Comparison of ENCODE assay signal across 10 cellular contexts in genomic region chr6:136784271-136784664, GRCh38. TPM values are rescaled to one million over a fixed set of nuclear protein-coding genes. Genes with fewer than 3 reads are reported as not detected.
A peak's percentile ranks its signal among the peaks of the same experiment; 100 is the strongest.
DNase-seq lines count a peak whose midpoint lies in the region; ATAC-seq and TF ChIP-seq lines count a peak whose summit lies in the region.
"Had no signal": no experiment of that assay in that cellular context is flagged by ENCODE, and none has a peak within 500 bp of the region (broad histone marks: within the 10 kb centered on the region; RNA-seq: fewer than 3 reads in every experiment).

No MANE protein-coding gene starts in this region.

- peak overlapping the region; percentile 93 for H3K27ac Mint-ChIP-seq in activated B cell treated with CpG ODN at 0.5 μM for 24 hours
- no peak overlapping the region for H3K27ac Mint-ChIP-seq in endodermal cell

- H3K36me3 ChIP-seq in heart left ventricle (no peaks in the 10 kb centered on the region), lower lobe of right lung (no peaks in the 10 kb centered on the region), upper lobe of left lung (no peaks in the 10 kb centered on the region), endodermal cell (ENCODE audit: control insufficient read depth, insufficient read depth, low read length) (no peaks in the 10 kb centered on the region)

- peaks cover 2 to 87% (median 64%) of the 10 kb centered on the region in 12 donors for H3K4me1 ChIP-seq in heart left ventricle
- peaks cover 94% of the 10 kb centered on the region for H3K4me1 ChIP-seq in lower lobe of right lung
- H3K4me1 ChIP-seq in upper lobe of left lung, result peaks cover 62 to 85% (median 64%) of the 10 kb centered on the region in 4 donors
- H3K4me1 ChIP-seq in endodermal cell (ENCODE audit: control insufficient read depth, insufficient read depth, low read length), result no peaks in the 10 kb centered on the region

- ATAC-seq in heart left ventricle (no peak), Right ventricle myocardium inferior (no peak), activated B cell treated with CpG ODN at 0.5 μM for 24 hours (ENCODE audit: low read depth) (no peak), lower lobe of right lung (no peak), upper lobe of left lung (ENCODE audit: low FRiP score in 2 of 2) (no peak)
- ATAC-seq: HCT116 had no signal

- intact Hi-C loops in heart left ventricle (cut with DNase I), result loop anchor here in 2 of 10 donors (10.0 kb wide), 1 partner anchor 69 kb away; no protein-coding TSS in a partner anchor
- intact Hi-C loops in Right ventricle myocardium inferior (cut with DNase I), result no loop called here
- intact Hi-C loops in activated B cell treated with CpG ODN at 0.5 μM for 24 hours (cut with micrococcal nuclease), result loop anchor here (1.0 to 5.0 kb wide), 4 partner anchors 8 to 38 kb away; partner anchors contain the start of genes MAP3K5 and PEX7
- intact Hi-C loops in lower lobe of right lung (cut with DNase I), result no loop called here

- H3K27me3 Mint-ChIP-seq in activated B cell treated with CpG ODN at 0.5 μM for 24 hours (no peaks in the 10 kb centered on the region), endodermal cell (ENCODE audit: insufficient read depth) (peaks cover 17% of the 10 kb centered on the region)

- TF ChIP-seq POLR2A in heart left ventricle (IDR thresholded peaks at IDR 0.05), result no peak
- TF ChIP-seq POLR2A in upper lobe of left lung (IDR thresholded peaks at IDR 0.05), result peak in 1 of 4 donors; percentile 19

- H3K9me3 ChIP-seq in heart left ventricle, result no peaks in the 10 kb centered on the region
- H3K9me3 ChIP-seq in lower lobe of right lung, result no peaks in the 10 kb centered on the region
- H3K9me3 ChIP-seq in upper lobe of left lung, result no peaks in the 10 kb centered on the region
- no peaks in the 10 kb centered on the region for H3K9me3 ChIP-seq in endodermal cell (ENCODE audit: control insufficient read depth, low read length)

- POLR2A ChIA-PET in activated B cell treated with CpG ODN at 0.5 μM for 24 hours (lab: Charles Lee), result interaction anchor here (0.6 to 4.8 kb wide), 5 partner anchors 8 to 496 kb away, joined by 3 to 25 read pairs (median 4); partner anchors contain the start of gene MAP3K5

- peak overlapping the region; percentile 85 for H3K4me3 Mint-ChIP-seq in activated B cell treated with CpG ODN at 0.5 μM for 24 hours
- H3K4me3 Mint-ChIP-seq in endodermal cell, result no peak overlapping the region

- peak overlapping the region in 9 of 12 donors; percentile 1 to 84 (median 18) for H3K27ac ChIP-seq in heart left ventricle
- H3K27ac ChIP-seq in lower lobe of right lung, result peak overlapping the region; percentile 70
- H3K27ac ChIP-seq in upper lobe of left lung, result peak overlapping the region; percentile 56 to 78 (median 58)
- H3K27ac ChIP-seq in endodermal cell (ENCODE audit: low read depth, low read length), result no peak overlapping the region

- DNase-seq in heart left ventricle (no peak), Right ventricle myocardium inferior (ENCODE audit: missing footprints) (no peak), activated B cell treated with CpG ODN at 0.5 μM for 24 hours (no peak), lower lobe of right lung (no peak), upper lobe of left lung (no peak), COR-L47 (lab: John Stamatoyannopoulos, UW) (no peak), endodermal cell (no peak), EL (no peak)
- DNase-seq: NCI-H1436 had no signal

- CTCF ChIA-PET in activated B cell treated with CpG ODN at 0.5 μM for 24 hours (lab: Charles Lee), result interaction anchor here (1.8 to 4.8 kb wide), 2 partner anchors 8 to 140 kb away, joined by 21 to 38 read pairs; partner anchors contain the start of gene MAP3K5

- H3K9ac ChIP-seq in endodermal cell (ENCODE audit: extremely low read depth, low read length, poor library complexity, severe bottlenecking), result no peak overlapping the region

- WGBS in heart left ventricle, 4 donors, result 68 to 74% (median 70%) methylated on average over 8 of the region's 8 CpGs
- 58 to 60% methylated on average over 8 of the region's 8 CpGs for WGBS in upper lobe of left lung, 2 donors
- WGBS in endodermal cell (ENCODE audit: insufficient coverage in 1 of 2, insufficient read length in 1 of 2), 2 experiments, result 89 to 98% methylated on average over 8 of the region's 8 CpGs

- no peak for TF ChIP-seq EP300 in upper lobe of left lung (IDR thresholded peaks at IDR 0.05)

- H3K27me3 ChIP-seq in heart left ventricle (no peaks in the 10 kb centered on the region), lower lobe of right lung (ENCODE audit: low read depth) (no peaks in the 10 kb centered on the region), upper lobe of left lung (no peaks in the 10 kb centered on the region), endodermal cell (ENCODE audit: control insufficient read depth, insufficient read depth, low read length, poor library complexity, severe bottlenecking) (no peaks in the 10 kb centered on the region)

- no peak for TF ChIP-seq CTCF in heart left ventricle (IDR thresholded peaks at IDR 0.05)
- no peak for TF ChIP-seq CTCF in activated B cell treated with CpG ODN at 0.5 μM for 24 hours (IDR thresholded peaks at IDR 0.05)
- TF ChIP-seq CTCF in lower lobe of right lung (IDR thresholded peaks at IDR 0.05), result no peak
- TF ChIP-seq CTCF in upper lobe of left lung (IDR thresholded peaks at IDR 0.05), result no peak
- no peak for TF ChIP-seq CTCF in endodermal cell (conservative IDR thresholded peaks at IDR 0.05)

- peak overlapping the region in 7 of 12 donors; percentile 4 to 50 (median 21) for H3K4me3 ChIP-seq in heart left ventricle
- H3K4me3 ChIP-seq in lower lobe of right lung, result peak overlapping the region; percentile 41
- H3K4me3 ChIP-seq in upper lobe of left lung, result peak overlapping the region in 3 of 4 donors; percentile 10 to 38 (median 11)
- no peak overlapping the region for H3K4me3 ChIP-seq in endodermal cell (ENCODE audit: low read length)

- peaks cover 84% of the 10 kb centered on the region for H3K4me1 Mint-ChIP-seq in activated B cell treated with CpG ODN at 0.5 μM for 24 hours
- H3K4me1 Mint-ChIP-seq in endodermal cell, result no peaks in the 10 kb centered on the region

- H3K9me3 Mint-ChIP-seq in activated B cell treated with CpG ODN at 0.5 μM for 24 hours, result no peaks in the 10 kb centered on the region
- no peaks in the 10 kb centered on the region for H3K9me3 Mint-ChIP-seq in endodermal cell

- H3K36me3 Mint-ChIP-seq in activated B cell treated with CpG ODN at 0.5 μM for 24 hours (ENCODE audit: low read depth), result peaks cover 16% of the 10 kb centered on the region
- H3K36me3 Mint-ChIP-seq in endodermal cell (ENCODE audit: low read depth), result no peaks in the 10 kb centered on the region

RNA-seq across cellular contexts. Expression of gene MAP3K5, which starts 8.0 kb away (rescaled TPM):
- total RNA-seq in heart left ventricle (10 to 100 TPM; 18.7 to 34.1 (median 28.0) TPM), Right ventricle myocardium inferior (34.7 TPM), activated B cell treated with CpG ODN at 0.5 μM for 24 hours (21.6 and 24.4 TPM in 2 replicates), lower lobe of right lung (32.0 TPM), upper lobe of left lung (10 to 100 TPM; 26.4 to 45.1 (median 41.8) TPM), endodermal cell (1 to 10 TPM; 1.6 to 3.4 TPM)
- 1 to 10 TPM; 7.1 to 9.5 TPM for polyA plus RNA-seq in heart left ventricle
- 0.32 TPM for polyA plus RNA-seq in endodermal cell (2013, experiment 1 of 2)
- polyA plus RNA-seq in endodermal cell (2013, experiment 2 of 2), result 0.12 TPM

RNA-seq across cellular contexts. Expression of gene PEX7, which starts 38.1 kb away (rescaled TPM):
- total RNA-seq in heart left ventricle (10 to 100 TPM in 6 of 9 donors, 1 to 10 TPM in 3; 6.4 to 22.1 (median 15.6) TPM), Right ventricle myocardium inferior (11.7 TPM), activated B cell treated with CpG ODN at 0.5 μM for 24 hours (5.0 and 6.8 TPM in 2 replicates), lower lobe of right lung (5.6 TPM), upper lobe of left lung (10 to 100 TPM in 3 of 6 donors, 1 to 10 TPM in 3; 6.7 to 11.7 (median 9.7) TPM), endodermal cell (10 to 100 TPM; 11.2 to 11.6 TPM)
- polyA plus RNA-seq in heart left ventricle, result 1 to 10 TPM; 4.7 to 5.1 TPM
- polyA plus RNA-seq in endodermal cell (2013, experiment 1 of 2), result 7.9 TPM
- polyA plus RNA-seq in endodermal cell (2013, experiment 2 of 2), result 5.9 TPM
